12 cellular contexts compared by ENCODE assay signal in genomic region chr17:44776628-44777393, GRCh38. TPM values are rescaled to one million over a fixed set of nuclear protein-coding genes. Genes with fewer than 3 reads are reported as not detected.
DNase-seq lines count a peak whose midpoint lies in the region; ATAC-seq and TF ChIP-seq lines count a peak whose summit lies in the region.
"Had no signal": no experiment of that assay in that cellular context is flagged by ENCODE, and none has a peak within 500 bp of the region (broad histone marks: within the 10 kb centered on the region; RNA-seq: fewer than 3 reads in every experiment).

No MANE protein-coding gene starts in this region.

- no peak overlapping the region for H3K27ac Mint-ChIP-seq in activated T-helper 17 cell treated with anti-CD3 and anti-CD28 coated beads, Interleukin-2, amount 50 U/mL, for 72 hours
- no peak overlapping the region for H3K27ac Mint-ChIP-seq in natural killer cell

- 0 out of 2 replicates have a peak, but pooled peaks cover 2% of the 10 kb centered on the region for H4K20me1 ChIP-seq in DOHH2 (ENCODE audit: control insufficient read depth, insufficient read depth, low read depth, low read length)

- no peaks in the 10 kb centered on the region for H3K36me3 Mint-ChIP-seq in activated T-helper 17 cell treated with anti-CD3 and anti-CD28 coated beads, Interleukin-2, amount 50 U/mL, for 72 hours (ENCODE audit: low read depth)
- H3K36me3 Mint-ChIP-seq in natural killer cell: no peaks in the 10 kb centered on the region

- intact Hi-C loops in natural killer cell (cut with micrococcal nuclease): loop anchor here (5.0 kb wide), 1 partner anchor 420 kb away; no protein-coding TSS in a partner anchor

- H3K36me3 ChIP-seq in DOHH2 (ENCODE audit: control insufficient read depth, low read length) (no peaks in the 10 kb centered on the region), SJCRH30 (no peaks in the 10 kb centered on the region)

- H3K4me3 ChIP-seq in DOHH2 (ENCODE audit: low read length) (no peak overlapping the region), SJCRH30 (no peak overlapping the region)

- H3K4me2 ChIP-seq in DOHH2 (ENCODE audit: low read length): peak overlapping the region; percentile 100

- H3K79me2 ChIP-seq in DOHH2 (ENCODE audit: control insufficient read depth, low read length): no peaks in the 10 kb centered on the region

- TF ChIP-seq CTCF in C4-2B (conservative IDR thresholded peaks at IDR 0.05): no peak
- no peak for TF ChIP-seq CTCF in DOHH2 (IDR thresholded peaks at IDR 0.05; ENCODE audit: low read depth, low read length, poor library complexity, severe bottlenecking)
- no peak for TF ChIP-seq CTCF in natural killer cell (IDR thresholded peaks at IDR 0.05)

- DNase-seq in natural killer cell (no peak), retina (no peak), NCI-H1694 treated with DMSO at 0.1 percent for 48 hours (lab: John Stamatoyannopoulos, UW) (no peak), SJCRH30 (no peak)
- DNase-seq: NCI-H446; stimulated activated CD4-positive, alpha-beta T cell treated with anti-CD3 and anti-CD28 coated beads, Interleukin-2, amount 100 ng/mL, for 48 hours; stimulated activated naive CD4-positive, alpha-beta T cell; T-helper 9 cell had no signal

- no peaks in the 10 kb centered on the region for H3K27me3 ChIP-seq in DOHH2 (ENCODE audit: control insufficient read depth, low read length)
- no peaks in the 10 kb centered on the region for H3K27me3 ChIP-seq in SJCRH30

- no peaks in the 10 kb centered on the region for H3K9me2 ChIP-seq in DOHH2 (replicated peaks; ENCODE audit: control insufficient read depth, low read length)

- no peaks in the 10 kb centered on the region for H3K4me1 Mint-ChIP-seq in activated T-helper 17 cell treated with anti-CD3 and anti-CD28 coated beads, Interleukin-2, amount 50 U/mL, for 72 hours
- peaks cover 0 to 27% of the 10 kb centered on the region in 2 donors for H3K4me1 Mint-ChIP-seq in natural killer cell

- H3K4me3 Mint-ChIP-seq in activated T-helper 17 cell treated with anti-CD3 and anti-CD28 coated beads, Interleukin-2, amount 50 U/mL, for 72 hours: peak overlapping the region; percentile 81
- peak overlapping the region; percentile 91 for H3K4me3 Mint-ChIP-seq in natural killer cell

- no peaks in the 10 kb centered on the region for H3K9me3 Mint-ChIP-seq in activated T-helper 17 cell treated with anti-CD3 and anti-CD28 coated beads, Interleukin-2, amount 50 U/mL, for 72 hours
- no peaks in the 10 kb centered on the region for H3K9me3 Mint-ChIP-seq in natural killer cell
- H3K9me3 Mint-ChIP-seq: dendritic cell treated with granulocyte-macrophage colony-stimulating factor and Interleukin-4, amounts not matched to agents 40 ng/mL and 50 ng/mL, for 4 days had no signal

- H3K27ac ChIP-seq in C4-2B (peak overlapping the region; percentile 71), DOHH2 (ENCODE audit: low read depth, low read length) (no peak overlapping the region), SJCRH30 (no peak overlapping the region)

- H3K4me1 ChIP-seq in DOHH2 (ENCODE audit: control insufficient read depth, low read length) (peaks cover 26% of the 10 kb centered on the region), SJCRH30 (peaks cover 3% of the 10 kb centered on the region; the same call in 1 of the 2 replicates)

- H3F3A ChIP-seq in DOHH2 (ENCODE audit: control insufficient read depth, insufficient read depth): no peaks in the 10 kb centered on the region

- ATAC-seq in activated T-helper 17 cell treated with anti-CD3 and anti-CD28 coated beads, Interleukin-2, amount 50 U/mL, for 72 hours (replicated peaks): no peak
- no peak for ATAC-seq in natural killer cell

- no peaks in the 10 kb centered on the region for H3K27me3 Mint-ChIP-seq in activated T-helper 17 cell treated with anti-CD3 and anti-CD28 coated beads, Interleukin-2, amount 50 U/mL, for 72 hours
- H3K27me3 Mint-ChIP-seq in natural killer cell (ENCODE audit: low read depth in 2 of 2): peaks cover 0 to 7% of the 10 kb centered on the region in 2 donors

- H3K9me3 ChIP-seq in DOHH2 (ENCODE audit: control insufficient read depth, insufficient read depth, low read length) (no peaks in the 10 kb centered on the region), SJCRH30 (replicated peaks) (no peaks in the 10 kb centered on the region)

RNA-seq across cellular contexts. Expression of gene ADAM11, which starts 18.0 kb away (rescaled TPM):
- total RNA-seq in activated T-helper 17 cell treated with anti-CD3 and anti-CD28 coated beads, Interleukin-2, amount 50 U/mL, for 72 hours: under 1 TPM; 0.13 to 0.74 TPM
- total RNA-seq in natural killer cell: under 1 TPM; 0.18 to 0.28 (median 0.28) TPM
- 0.73 and 0.79 TPM in 2 replicates for total RNA-seq in SJCRH30 (2014; rRNA removed; shearing (Covaris generic))

RNA-seq across cellular contexts. Expression of gene GJC1, which starts 53.3 kb away (rescaled TPM):
- 1 to 10 TPM; 2.4 to 3.4 TPM for total RNA-seq in activated T-helper 17 cell treated with anti-CD3 and anti-CD28 coated beads, Interleukin-2, amount 50 U/mL, for 72 hours
- total RNA-seq in natural killer cell: under 1 TPM in 1 of 3 donors, not detected in 2; 0.16 TPM
- total RNA-seq in SJCRH30 (2014; rRNA removed; shearing (Covaris generic)): 45.9 and 47.4 TPM in 2 replicates

Comparison
In these comparisons a context has a peak if more than half of its experiments do, and no peak if none do; other contexts are left out.
1. RNA of gene GJC1, which starts 53.3 kb away (total RNA-seq): 45.9 to 47.4 TPM in SJCRH30; 2.4 to 3.4 TPM in activated T-helper 17 cell treated with anti-CD3 and anti-CD28 coated beads, Interleukin-2, amount 50 U/mL, for 72 hours and 0.16 TPM in natural killer cell; every median in the first group is over 10 times any median in the second.